In genomic region chr6:53178837-53179432, GRCh38 we compare ENCODE assay signal across 29 cellular contexts. TPM values are rescaled to one million over a fixed set of nuclear protein-coding genes. Genes with fewer than 3 reads are reported as not detected.
DNase-seq lines count a peak whose midpoint lies in the region; ATAC-seq and TF ChIP-seq lines count a peak whose summit lies in the region.
"Had no signal": no experiment of that assay in that cellular context is flagged by ENCODE, and none has a peak within 500 bp of the region (broad histone marks: within the 10 kb centered on the region; RNA-seq: fewer than 3 reads in every experiment).

No MANE protein-coding gene starts in this region.

- peak; percentile 26 for ATAC-seq in left lobe of liver

- TF ChIP-seq POLR2A in testis (IDR thresholded peaks at IDR 0.05), result no peak

- intact Hi-C loops in testis (cut with DNase I; ENCODE audit: low total_unique reads), result no loop called here

- no peaks in the 10 kb centered on the region for H3K36me3 ChIP-seq in testis (ENCODE audit: low read depth, missing control alignments)
- H3K36me3 ChIP-seq: BLaER1, WERI-Rb-1 had no signal

- 0 out of 2 replicates have a peak, but pooled peaks have one; percentile 4 for TF ChIP-seq CTCF in 22Rv1 (IDR thresholded peaks at IDR 0.05)
- TF ChIP-seq CTCF in GM12872 (IDR thresholded peaks at IDR 0.05; ENCODE audit: insufficient read depth, low read depth, low read length), result 0 out of 3 replicates have a peak, but pooled peaks have one; percentile 9
- no peak for TF ChIP-seq CTCF in testis (IDR thresholded peaks at IDR 0.05)

- H3K4me3 ChIP-seq in testis, result no peak overlapping the region
- H3K4me3 ChIP-seq: BLaER1, mucosa of descending colon, skin epidermis had no signal

- H3K27ac ChIP-seq in 22Rv1 (no peak overlapping the region), testis (no peak overlapping the region)
- H3K27ac ChIP-seq: BLaER1, WERI-Rb-1 had no signal

- no peaks in the 10 kb centered on the region for H3K27me3 ChIP-seq in testis
- H3K27me3 ChIP-seq: BLaER1 had no signal

- H3K4me1 ChIP-seq in testis, result peaks cover 13% of the 10 kb centered on the region

- DNase-seq in NCI-H69 (lab: John Stamatoyannopoulos, UW) (peak; percentile 27), left lobe of liver (ENCODE audit: low spot score) (no peak), testis (no peak), NK-92 (lab: John Stamatoyannopoulos, UW; ENCODE audit: unreplicated experiment) (no peak), NCI-H1092 treated with DMSO at 0.1 percent for 48 hours (lab: John Stamatoyannopoulos, UW) (no peak)
- DNase-seq in activated CD8-positive, alpha-beta memory T cell treated with anti-CD3 and anti-CD28 coated beads for 24 hours, result no peak
- DNase-seq: activated CD4-positive, alpha-beta T cell treated with anti-CD3 and anti-CD28 coated beads, Interleukin-2, amount 50 U/mL, for 1 hour; activated CD8-positive, alpha-beta memory T cell treated with anti-CD3 and anti-CD28 coated beads, Interleukin-2, amount 50 U/mL, for 4 hours; Calu3; caudate nucleus; dermis blood vessel endothelial cell; DND-41; mucosa of descending colon; NCI-H1436; NCI-H524; SK-N-SH; stimulated activated CD4-positive, alpha-beta T cell treated with anti-CD3 and anti-CD28 coated beads, Interleukin-1b, Interleukin-23, amount 100 ng/mL, for 48 hours; substantia nigra; WERI-Rb-1 had no signal

- H3K9me3 ChIP-seq in testis, result no peaks in the 10 kb centered on the region
- H3K9me3 ChIP-seq: BLaER1, mucosa of descending colon, SK-N-SH had no signal

- WGBS in testis, 2 donors, result 83 to 94% methylated on average over 1 of the region's 1 CpG

RNA-seq across cellular contexts. Expression of gene GCM1, which starts 30.3 kb away (rescaled TPM):
- not detected for total RNA-seq in left lobe of liver
- total RNA-seq in testis, result under 1 TPM; 0.47 to 0.68 TPM
- polyA plus RNA-seq in testis (ENCODE audit: insufficient read depth, low read depth, low replicate concordance), result 0.90 TPM
- total RNA-seq: activated T-helper 2 cell treated with anti-CD3 and anti-CD28 coated beads, Interferon-gamma antibody, Interleukin-2, Interleukin-4, amounts not matched to agents 10 μg/mL and 5 μg/mL and 100 μg/mL, durations not matched to agents 14 hours and 24 hours and 36 hours; astrocyte; dermis blood vessel endothelial cell; lower leg skin; MCF 10A; mucosa of descending colon; progenitor cell of endocrine pancreas; ureter had no signal
- polyA plus RNA-seq: SK-N-SH had no signal

Comparison
In these comparisons a context has a peak if more than half of its experiments do, and no peak if none do; other contexts are left out.
1. CTCF ChIP-seq: peak in 22Rv1 (single experiment) and GM12872 (single experiment); none in testis (0 of 3).